In genomic region chr7:13979671-13980438, GRCh38 we compare ENCODE assay signal across 16 cellular contexts. TPM values are rescaled to one million over a fixed set of nuclear protein-coding genes. Genes with fewer than 3 reads are reported as not detected.
DNase-seq lines count a peak whose midpoint lies in the region; ATAC-seq and TF ChIP-seq lines count a peak whose summit lies in the region.
"Had no signal": no experiment of that assay in that cellular context is flagged by ENCODE, and none has a peak within 500 bp of the region (broad histone marks: within the 10 kb centered on the region; RNA-seq: fewer than 3 reads in every experiment).

No MANE protein-coding gene starts in this region.

- H3K4me1 Mint-ChIP-seq in stimulated activated naive CD8-positive, alpha-beta T cell treated with anti-CD3 and anti-CD28 coated beads, Interleukin-15, amount 100 ng/mL, for 72 hours = no peaks in the 10 kb centered on the region
- H3K4me1 Mint-ChIP-seq: activated naive CD4-positive, alpha-beta T cell treated with anti-CD3 and anti-CD28 coated beads, Interleukin-2, amount 10 ng/mL, durations not matched to agents 7 days and 5 days had no signal

- H3K4me3 Mint-ChIP-seq in stimulated activated naive CD8-positive, alpha-beta T cell treated with anti-CD3 and anti-CD28 coated beads, Interleukin-15, amount 100 ng/mL, for 72 hours = no peak overlapping the region
- H3K4me3 Mint-ChIP-seq: activated CD4-positive, alpha-beta T cell treated with anti-CD3 and anti-CD28 coated beads, Interleukin-2, amount 10 ng/mL, durations not matched to agents 24 days and 14 days; activated naive CD4-positive, alpha-beta T cell treated with anti-CD3 and anti-CD28 coated beads, Interleukin-2, amount 10 ng/mL, durations not matched to agents 7 days and 5 days had no signal

- H3K27ac Mint-ChIP-seq in stimulated activated naive CD8-positive, alpha-beta T cell treated with anti-CD3 and anti-CD28 coated beads, Interleukin-15, amount 100 ng/mL, for 72 hours = no peak overlapping the region
- H3K27ac Mint-ChIP-seq: activated CD4-positive, alpha-beta T cell treated with anti-CD3 and anti-CD28 coated beads, Interleukin-2, amount 10 ng/mL, durations not matched to agents 24 days and 14 days; activated naive CD4-positive, alpha-beta T cell treated with anti-CD3 and anti-CD28 coated beads, Interleukin-2, amount 10 ng/mL, durations not matched to agents 7 days and 5 days had no signal

- no peak for ATAC-seq in stimulated activated naive CD8-positive, alpha-beta T cell treated with anti-CD3 and anti-CD28 coated beads, Interleukin-15, amount 100 ng/mL, for 72 hours
- ATAC-seq in HG02678 (IDR thresholded peaks at IDR 0.05; ENCODE audit: unreplicated experiment) = no peak

- TF ChIP-seq CTCF in 22Rv1 (IDR thresholded peaks at IDR 0.05) (no peak), coronary artery (IDR thresholded peaks at IDR 0.05) (no peak)

- H3K4me1 ChIP-seq in iPS-20b (ENCODE audit: insufficient read depth, low read length) = peaks cover 63% of the 10 kb centered on the region

- peak overlapping the region; percentile 62; the same call in 1 of the 2 replicates for H3K9ac ChIP-seq in iPS-20b (ENCODE audit: low read depth, low read length)

- H3K9me3 Mint-ChIP-seq in stimulated activated naive CD8-positive, alpha-beta T cell treated with anti-CD3 and anti-CD28 coated beads, Interleukin-15, amount 100 ng/mL, for 72 hours = no peaks in the 10 kb centered on the region
- H3K9me3 Mint-ChIP-seq: activated CD4-positive, alpha-beta T cell treated with anti-CD3 and anti-CD28 coated beads, Interleukin-2, amount 10 ng/mL, durations not matched to agents 24 days and 14 days; activated naive CD4-positive, alpha-beta T cell treated with anti-CD3 and anti-CD28 coated beads, Interleukin-2, amount 10 ng/mL, durations not matched to agents 7 days and 5 days had no signal

- H3K27ac ChIP-seq in 22Rv1 (peak overlapping the region; percentile 69), coronary artery (peak overlapping the region in 1 of 2 donors; percentile 40), iPS-20b (ENCODE audit: low read length) (peak overlapping the region; percentile 72)
- H3K27ac ChIP-seq: vagina had no signal

- no peaks in the 10 kb centered on the region for H3K27me3 ChIP-seq in iPS-20b (ENCODE audit: insufficient read depth, low read length)
- H3K27me3 ChIP-seq: MG63, vagina had no signal

- peaks cover 41% of the 10 kb centered on the region for H3K36me3 ChIP-seq in iPS-20b (ENCODE audit: insufficient read depth, low read depth, low read length)
- H3K36me3 ChIP-seq: MG63, vagina had no signal

- DNase-seq in M059J (ENCODE audit: low read depth) = peak; percentile 19
- no peak for DNase-seq in coronary artery (ENCODE audit: low spot score)
- no peak for DNase-seq in activated CD4-positive, CD25-positive, alpha-beta regulatory T cell treated with anti-CD3 and anti-CD28 coated beads, Interleukin-2, amount 50 U/mL, for 72 hours
- no peak for DNase-seq in stimulated activated naive CD8-positive, alpha-beta T cell treated with anti-CD3 and anti-CD28 coated beads, Interleukin-15, amount 100 ng/mL, for 72 hours
- DNase-seq in NCI-H748 treated with DMSO at 0.1 percent for 48 hours (lab: John Stamatoyannopoulos, UW) = no peak
- DNase-seq: activated CD4-positive, alpha-beta T cell treated with anti-CD3 and anti-CD28 coated beads, Interleukin-2, amount 10 ng/mL, durations not matched to agents 24 days and 14 days; activated naive CD4-positive, alpha-beta T cell treated with anti-CD3 and anti-CD28 coated beads, Interleukin-2, amount 10 ng/mL, durations not matched to agents 7 days and 5 days; erythroblast; GDM1; H7; MG63; NCI-H345 had no signal

- H3K9me3 ChIP-seq in iPS-20b (ENCODE audit: insufficient read depth, low read depth, low read length) = no peaks in the 10 kb centered on the region
- H3K9me3 ChIP-seq: MG63, vagina had no signal

- peak overlapping the region; percentile 21 for H3K4me3 ChIP-seq in coronary artery
- H3K4me3 ChIP-seq in iPS-20b (ENCODE audit: low read length) = no peak overlapping the region; the same call in 1 of the 2 replicates
- H3K4me3 ChIP-seq: MG63, vagina had no signal

- H3K27me3 Mint-ChIP-seq in stimulated activated naive CD8-positive, alpha-beta T cell treated with anti-CD3 and anti-CD28 coated beads, Interleukin-15, amount 100 ng/mL, for 72 hours = no peaks in the 10 kb centered on the region
- H3K27me3 Mint-ChIP-seq: activated CD4-positive, alpha-beta T cell treated with anti-CD3 and anti-CD28 coated beads, Interleukin-2, amount 10 ng/mL, durations not matched to agents 24 days and 14 days; activated naive CD4-positive, alpha-beta T cell treated with anti-CD3 and anti-CD28 coated beads, Interleukin-2, amount 10 ng/mL, durations not matched to agents 7 days and 5 days had no signal

RNA-seq across cellular contexts. Expression of gene ETV1, which starts 9.6 kb away (rescaled TPM):
- 9.0 and 11.9 TPM in 2 replicates for total RNA-seq in M059J (2014; rRNA removed; shearing (Covaris generic))
- total RNA-seq: activated CD4-positive, alpha-beta T cell treated with anti-CD3 and anti-CD28 coated beads, Interleukin-2, amount 10 ng/mL, durations not matched to agents 24 days and 14 days had no signal
